Comparison of ENCODE assay signal across 1 cellular context in the genomic region with DNA sequence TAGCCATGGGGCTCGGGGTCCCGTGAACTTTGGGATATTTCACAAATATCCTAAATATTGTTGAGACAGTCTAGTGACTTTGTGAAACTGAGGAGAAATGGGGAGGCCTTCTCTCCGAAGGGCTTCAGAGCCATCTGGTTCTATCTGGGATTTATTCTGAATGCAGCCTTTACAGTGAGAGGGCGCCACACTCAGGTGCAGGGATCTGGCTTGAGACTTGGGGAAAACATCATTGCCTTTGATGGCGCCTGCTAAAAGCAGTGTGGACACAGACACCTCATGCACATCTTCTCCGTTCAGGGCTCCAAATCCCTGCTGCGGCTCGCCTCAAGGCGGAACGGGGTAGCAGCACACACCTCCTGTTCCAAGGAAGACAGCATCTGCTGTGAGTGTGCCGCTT.
A peak's percentile ranks its signal among the peaks of the same experiment; 100 is the strongest.
TF ChIP-seq lines count a peak whose summit lies in the region.

No MANE protein-coding gene starts in this region.

TF ChIP-seq in H1, 55 proteins besides CTCF, POLR2A, EP300 and RAD21:
- TF ChIP-seq YY1 (IDR thresholded peaks at IDR 0.05; ENCODE audit: low read depth, low read length), result 0 out of 2 replicates have a peak, but pooled peaks have one; percentile 44
- no peak for TF ChIP-seq JUN (IDR thresholded peaks at IDR 0.05; ENCODE audit: low read depth, low read length)
- no peak for TF ChIP-seq TAF1 (IDR thresholded peaks at IDR 0.05; ENCODE audit: low read depth, low read length)
- TF ChIP-seq, protein P1, sequence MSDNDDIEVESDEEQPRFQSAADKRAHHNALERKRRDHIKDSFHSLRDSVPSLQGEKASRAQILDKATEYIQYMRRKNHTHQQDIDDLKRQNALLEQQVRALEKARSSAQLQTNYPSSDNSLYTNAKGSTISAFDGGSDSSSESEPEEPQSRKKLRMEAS (IDR thresholded peaks at IDR 0.05), result 0 out of 2 replicates have a peak, but pooled peaks have one; percentile 15
- TF ChIP-seq NRF1 (IDR thresholded peaks at IDR 0.05; ENCODE audit: low read depth, low read length), result no peak
- no peak for TF ChIP-seq TAF7 (optimal IDR thresholded peaks at IDR 0.05; ENCODE audit: borderline replicate concordance, low read depth, low read length)
